In the genomic region with DNA sequence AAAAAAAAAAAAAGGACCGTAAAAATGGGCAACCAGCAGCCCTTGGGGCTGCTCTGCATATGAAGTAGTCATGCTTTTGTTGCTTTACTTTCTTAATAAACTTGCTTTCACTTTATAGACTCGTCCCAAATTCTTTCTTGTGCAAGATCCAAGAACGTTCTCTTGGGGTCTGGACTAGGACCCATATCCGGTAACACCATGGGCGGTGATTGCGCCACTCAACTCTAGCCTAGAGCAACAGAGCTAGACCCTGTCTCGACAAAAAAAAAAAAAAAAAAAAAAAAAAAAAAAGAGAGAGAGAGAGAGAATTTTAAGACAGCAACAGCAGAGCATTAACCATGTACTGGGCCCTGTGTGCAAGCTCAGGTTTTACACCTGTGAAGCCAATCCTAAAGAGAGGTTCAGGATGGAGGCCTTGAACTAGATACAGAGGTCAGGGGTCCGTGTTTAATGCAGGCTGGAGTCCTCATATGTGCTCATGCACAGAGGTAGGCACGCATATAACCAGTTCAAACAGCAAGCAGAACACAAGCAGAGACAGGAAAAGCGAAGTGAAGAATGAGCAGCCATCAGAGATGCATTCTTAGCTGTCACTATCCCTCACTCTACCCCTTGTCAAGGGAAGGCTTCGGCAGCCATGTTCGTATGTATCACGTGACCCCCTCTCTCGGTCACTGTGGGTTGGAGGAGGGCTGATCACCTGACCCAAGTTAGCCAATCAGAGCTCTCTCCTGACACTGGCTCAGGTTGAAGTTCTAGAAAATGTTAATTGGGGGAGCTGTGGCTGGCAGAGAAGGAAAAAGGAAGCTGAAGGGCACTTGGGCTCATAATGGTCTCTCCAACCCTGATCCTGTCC, we compare ENCODE assay signal across 10 cellular contexts. TPM values are rescaled to one million over a fixed set of nuclear protein-coding genes. Genes with fewer than 3 reads are reported as not detected.
A peak's percentile ranks its signal among the peaks of the same experiment; 100 is the strongest.
DNase-seq lines count a peak whose midpoint lies in the region; ATAC-seq and TF ChIP-seq lines count a peak whose summit lies in the region.
"Had no signal": no experiment of that assay in that cellular context is flagged by ENCODE, and none has a peak within 500 bp of the region (broad histone marks: within the 10 kb centered on the region; RNA-seq: fewer than 3 reads in every experiment).

No MANE protein-coding gene starts in this region.

- H4K91ac ChIP-seq in IMR-90 (ENCODE audit: insufficient read depth, low read depth, low read length): no peak overlapping the region; the same call in 1 of the 2 replicates

- H3K79me1 ChIP-seq in IMR-90 (ENCODE audit: low read depth in 1 of 2, low read length in 2 of 2): no peaks in the 10 kb centered on the region

- no peaks in the 10 kb centered on the region; the same call in 1 of the 2 replicates for H3K27me3 ChIP-seq in IMR-90 (ENCODE audit: control insufficient read depth, insufficient read depth, low read length)

- H2BK5ac ChIP-seq in IMR-90 (ENCODE audit: low read depth, low read length, poor library complexity, severe bottlenecking): no peak overlapping the region

- no peak overlapping the region for H3K14ac ChIP-seq in IMR-90 (replicated peaks; ENCODE audit: low read depth, low read length)

- no peaks in the 10 kb centered on the region for H3K36me3 ChIP-seq in IMR-90 (ENCODE audit: control insufficient read depth, insufficient read depth, low read length)

- TF ChIP-seq POLR2A in IMR-90 (IDR thresholded peaks at IDR 0.05; ENCODE audit: low read depth, low read length): no peak

- H2AK5ac ChIP-seq in IMR-90 (ENCODE audit: low read depth, low read length): no peak overlapping the region

- intact Hi-C loops in IMR-90 (cut with micrococcal nuclease): no loop called here
- intact Hi-C loops in activated CD8-positive, alpha-beta T cell treated with anti-CD3 and anti-CD28 coated beads for 36 hours (cut with micrococcal nuclease): no loop called here

- H4K5ac ChIP-seq in IMR-90 (ENCODE audit: low read depth, low read length): peak overlapping the region; percentile 45; the same call in 1 of the 2 replicates

- H2AFZ ChIP-seq in IMR-90 (replicated peaks; ENCODE audit: low read length, poor library complexity): peak overlapping the region; percentile 70

- H3K23ac ChIP-seq in IMR-90 (ENCODE audit: low read depth, low read length): no peak overlapping the region

- ATAC-seq in IMR-90 (ENCODE audit: low read depth) (no peak), HG03342 (IDR thresholded peaks at IDR 0.05; ENCODE audit: unreplicated experiment) (no peak)
- peak; percentile 64 for ATAC-seq in activated CD8-positive, alpha-beta T cell treated with anti-CD3 and anti-CD28 coated beads for 36 hours

- no peaks in the 10 kb centered on the region for H3K36me3 Mint-ChIP-seq in activated CD8-positive, alpha-beta T cell treated with anti-CD3 and anti-CD28 coated beads for 36 hours (ENCODE audit: low read depth)

- TF ChIP-seq RAD21 in IMR-90 (IDR thresholded peaks at IDR 0.05; ENCODE audit: low read length): no peak

- H3K9me1 ChIP-seq in IMR-90 (ENCODE audit: insufficient read depth, low read length): no peaks in the 10 kb centered on the region

- H3K9ac ChIP-seq in IMR-90 (ENCODE audit: low read depth, low read length): no peak overlapping the region

- TF ChIP-seq CTCF in IMR-90 (conservative IDR thresholded peaks at IDR 0.05; ENCODE audit: low read depth, low read length) (no peak), GM20000 (IDR thresholded peaks at IDR 0.05; ENCODE audit: extremely low read depth, missing control alignments) (no peak)
- TF ChIP-seq CTCF in activated CD8-positive, alpha-beta T cell treated with anti-CD3 and anti-CD28 coated beads for 36 hours (IDR thresholded peaks at IDR 0.05): no peak

- BruUV-seq in IMR-90 (replicated peaks; lab: Mats Ljungman, UMichigan): no TSS peak

- H3K27me3 Mint-ChIP-seq in activated CD8-positive, alpha-beta T cell treated with anti-CD3 and anti-CD28 coated beads for 36 hours: no peaks in the 10 kb centered on the region

- no peak overlapping the region for H3K4me3 ChIP-seq in IMR-90 (ENCODE audit: insufficient read depth, low read depth, low read length)
- H3K4me3 ChIP-seq: lung had no signal

- peaks cover 2% of the 10 kb centered on the region for H3K4me1 Mint-ChIP-seq in activated CD8-positive, alpha-beta T cell treated with anti-CD3 and anti-CD28 coated beads for 36 hours (ENCODE audit: low read depth)

- peak overlapping the region; percentile 20 to 76; a peak in 2 of 4 replicates for H4K8ac ChIP-seq in IMR-90 (ENCODE audit: low read depth in 2 of 2, low read length in 2 of 2)

- H3K27ac Mint-ChIP-seq in activated CD8-positive, alpha-beta T cell treated with anti-CD3 and anti-CD28 coated beads for 36 hours: no peak overlapping the region
- H3K27ac Mint-ChIP-seq: activated T-cell treated with anti-CD3 and anti-CD28 coated beads, Interleukin-2, amount 50 U/mL, for 72 hours had no signal

- no peak overlapping the region for H2BK20ac ChIP-seq in IMR-90 (ENCODE audit: low read depth, low read length)

- H3K9me3 ChIP-seq in IMR-90 (ENCODE audit: control insufficient read depth, insufficient read depth, low read length): no peaks in the 10 kb centered on the region

- no peak overlapping the region for H2BK15ac ChIP-seq in IMR-90 (ENCODE audit: low read depth, low read length)

- DNase-seq in EL (peak; percentile 41), IMR-90 (no peak), lung microvascular endothelial cell (ENCODE audit: low read depth in 2 of 2) (peak; percentile 12 to 15), NCI-H128 (lab: John Stamatoyannopoulos, UW; ENCODE audit: unreplicated experiment) (no peak), GM20000 (ENCODE audit: low spot score) (no peak), NCI-H1417 treated with DMSO at 0.1 percent for 48 hours (lab: John Stamatoyannopoulos, UW) (no peak)
- DNase-seq in activated CD8-positive, alpha-beta T cell treated with anti-CD3 and anti-CD28 coated beads for 36 hours: peak; percentile 58

- no peak overlapping the region for H3K4ac ChIP-seq in IMR-90 (ENCODE audit: low read depth, low read length)

- H3K4me2 ChIP-seq in IMR-90 (ENCODE audit: low read depth, low read length): no peak overlapping the region

- no peak overlapping the region for H3K27ac ChIP-seq in IMR-90 (ENCODE audit: insufficient read depth, low read length)

- H3K9me3 Mint-ChIP-seq in activated CD8-positive, alpha-beta T cell treated with anti-CD3 and anti-CD28 coated beads for 36 hours: no peaks in the 10 kb centered on the region

- no peaks in the 10 kb centered on the region for H4K20me1 ChIP-seq in IMR-90 (ENCODE audit: insufficient read depth, low read length)

- H2BK120ac ChIP-seq in IMR-90 (ENCODE audit: low read depth, low read length): no peak overlapping the region

- H3K18ac ChIP-seq in IMR-90 (ENCODE audit: low read depth, low read length): no peak overlapping the region

- CTCF ChIA-PET in IMR-90 (lab: Yijun Ruan, JAX): interaction anchor here (0.6 kb wide), 1 partner anchor 54 kb away, joined by 3 read pairs; no protein-coding TSS in a partner anchor
- CTCF ChIA-PET in activated CD8-positive, alpha-beta T cell treated with anti-CD3 and anti-CD28 coated beads for 36 hours (lab: Charles Lee): no interaction called here

- no peak overlapping the region for H3K56ac ChIP-seq in IMR-90 (ENCODE audit: extremely low read depth, insufficient read depth, low read length)

- dilution Hi-C loops in IMR-90 (cut with HindIII; ENCODE audit: low sequenced_read_pairs, unreplicated experiment): no loop called here

- POLR2A ChIA-PET in IMR-90 (lab: Charles Lee; ENCODE audit: unreplicated experiment): interaction anchor here (0.5 kb wide), 1 partner anchor 67 kb away, joined by 16 read pairs; no protein-coding TSS in a partner anchor
- POLR2A ChIA-PET in activated CD8-positive, alpha-beta T cell treated with anti-CD3 and anti-CD28 coated beads for 36 hours (lab: Charles Lee): no interaction called here

- no CpG with 5 or more reads among the region's 14 CpGs for WGBS in IMR-90 (ENCODE audit: extremely low coverage in 2 of 2, insufficient read length in 1 of 2), 2 experiments

- no peaks in the 10 kb centered on the region for H3K4me1 ChIP-seq in IMR-90 (ENCODE audit: control insufficient read depth, insufficient read depth, low read length)

- H2AK9ac ChIP-seq in IMR-90 (replicated peaks; ENCODE audit: low read depth, low read length, poor library complexity): no peak overlapping the region

- in situ Hi-C loops in IMR-90 (cut with MboI; ENCODE audit: low sequenced_read_pairs): no loop called here

- H3K4me3 Mint-ChIP-seq in activated CD8-positive, alpha-beta T cell treated with anti-CD3 and anti-CD28 coated beads for 36 hours: no peak overlapping the region
- H3K4me3 Mint-ChIP-seq: activated T-cell treated with anti-CD3 and anti-CD28 coated beads, Interleukin-2, amount 50 U/mL, for 72 hours had no signal

TF ChIP-seq in IMR-90, 13 proteins besides CTCF, POLR2A, EP300 and RAD21 (continues in another document):
- no peak for TF ChIP-seq MXI1 (IDR thresholded peaks at IDR 0.05; ENCODE audit: borderline replicate concordance, low read depth, low read length)

RNA-seq across cellular contexts. Expression of gene SYT12, which starts 16.7 kb away (rescaled TPM):
- total RNA-seq in IMR-90 (2012; rRNA removed): 0.54 and 0.56 TPM in 2 replicates
- 0.65 and 0.74 TPM in 2 replicates for polyA plus RNA-seq in IMR-90 (2012; rRNA removed)
- 0.53 and 0.81 TPM in 2 replicates for polyA plus RNA-seq in IMR-90 (2012; cell fraction: cytosol; rRNA removed)
- 1.4 and 1.6 TPM in 2 replicates for polyA plus RNA-seq in IMR-90 (2012; cell fraction: nucleus; rRNA removed; ENCODE audit: low replicate concordance)
- not detected for total RNA-seq in activated CD8-positive, alpha-beta T cell treated with anti-CD3 and anti-CD28 coated beads for 36 hours
- under 0.01 TPM in 2 replicates for total RNA-seq in lung microvascular endothelial cell
- total RNA-seq: activated T-cell treated with anti-CD3 and anti-CD28 coated beads, Interleukin-2, amount 50 U/mL, for 72 hours had no signal

RNA-seq across cellular contexts. Expression of gene C11orf86, which starts 31.2 kb away (rescaled TPM):
- total RNA-seq in IMR-90 (2012; rRNA removed) (not detected in 2 replicates), lung microvascular endothelial cell (not detected in 2 replicates)
- not detected in 2 replicates for polyA plus RNA-seq in IMR-90 (2012; rRNA removed)
- 0.04 TPM in 1 of 2 replicates, not detected in the other for polyA plus RNA-seq in IMR-90 (2012; cell fraction: cytosol; rRNA removed)
- polyA plus RNA-seq in IMR-90 (2012; cell fraction: nucleus; rRNA removed; ENCODE audit: low replicate concordance): 0.06 and 0.07 TPM in 2 replicates
- not detected for total RNA-seq in activated CD8-positive, alpha-beta T cell treated with anti-CD3 and anti-CD28 coated beads for 36 hours
- total RNA-seq: activated T-cell treated with anti-CD3 and anti-CD28 coated beads, Interleukin-2, amount 50 U/mL, for 72 hours; lung had no signal
- polyA plus RNA-seq: lung had no signal

RNA-seq across cellular contexts. Expression of gene PC, which starts 48.1 kb away (rescaled TPM):
- total RNA-seq in IMR-90 (2012; rRNA removed): 9.7 and 13.6 TPM in 2 replicates
- 15.7 and 20.9 TPM in 2 replicates for polyA plus RNA-seq in IMR-90 (2012; rRNA removed)
- polyA plus RNA-seq in IMR-90 (2012; cell fraction: cytosol; rRNA removed): 15.5 and 27.2 TPM in 2 replicates
- polyA plus RNA-seq in IMR-90 (2012; cell fraction: nucleus; rRNA removed; ENCODE audit: low replicate concordance): 65.9 and 77.6 TPM in 2 replicates
- 1 to 10 TPM; 5.6 to 6.5 TPM for total RNA-seq in activated CD8-positive, alpha-beta T cell treated with anti-CD3 and anti-CD28 coated beads for 36 hours
- total RNA-seq in lung microvascular endothelial cell: 7.2 and 10.5 TPM in 2 replicates

RNA-seq across cellular contexts. Expression of gene RHOD, which starts 50.4 kb away (rescaled TPM):
- 4.7 and 5.3 TPM in 2 replicates for total RNA-seq in IMR-90 (2012; rRNA removed)
- 10.9 and 13.4 TPM in 2 replicates for polyA plus RNA-seq in IMR-90 (2012; rRNA removed)
- polyA plus RNA-seq in IMR-90 (2012; cell fraction: cytosol; rRNA removed): 17.8 and 23.1 TPM in 2 replicates
- polyA plus RNA-seq in IMR-90 (2012; cell fraction: nucleus; rRNA removed; ENCODE audit: low replicate concordance): 5.5 and 8.8 TPM in 2 replicates
- under 1 TPM in 1 of 2 experiments, not detected in 1; 0.56 TPM for total RNA-seq in activated CD8-positive, alpha-beta T cell treated with anti-CD3 and anti-CD28 coated beads for 36 hours
- 10.2 and 23.6 TPM in 2 replicates for total RNA-seq in lung microvascular endothelial cell

Comparison
In these comparisons a context has a peak if more than half of its experiments do, and no peak if none do; other contexts are left out.
1. DNase-seq: peak in EL (single experiment), activated CD8-positive, alpha-beta T cell treated with anti-CD3 and anti-CD28 coated beads for 36 hours (single experiment) and lung microvascular endothelial cell (2 of 2); none in IMR-90 (single experiment), NCI-H128 (single experiment), GM20000 (single experiment) and NCI-H1417 treated with DMSO at 0.1 percent for 48 hours (single experiment).